Comparison of ENCODE assay signal across 7 cellular contexts in the genomic region with DNA sequence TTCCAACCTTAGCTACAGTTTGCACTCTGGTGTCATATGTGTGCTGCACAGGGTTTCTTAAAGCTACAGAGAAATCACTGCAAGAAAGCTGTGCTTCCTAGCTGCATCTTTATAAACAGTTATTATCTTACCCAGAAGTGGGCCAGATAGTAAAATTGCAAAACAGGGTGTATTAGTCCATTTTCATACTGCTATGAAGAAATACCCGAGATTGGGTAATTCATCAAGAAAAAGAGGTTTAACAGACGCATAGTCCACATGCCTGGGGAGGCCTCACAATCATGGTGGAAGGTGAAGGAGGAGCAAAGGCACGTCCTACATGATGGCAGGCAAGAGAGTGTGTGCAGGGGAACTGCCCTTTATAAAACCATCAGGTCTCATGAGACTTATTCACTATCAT.
DNase-seq lines count a peak whose midpoint lies in the region; TF ChIP-seq lines count a peak whose summit lies in the region.
"Not testable (repeated sequence)": the region's sequence is repeated elsewhere in the genome, so short reads cannot be mapped to it uniquely, and the experiment has no call there.

No MANE protein-coding gene starts in this region.

- WGBS in GM23248 (ENCODE audit: low coverage in 1 of 2, low lambda C conversion rate in 2 of 2, missing lambda C conversion rate in 2 of 2), 2 experiments = 42 to 45% methylated on average over 3 of the region's 3 CpGs
- WGBS in mesenchymal stem cell = 69% methylated on average over 2 of the region's 3 CpGs

- TF ChIP-seq POLR2A in NB4 (IDR thresholded peaks at IDR 0.05; ENCODE audit: extremely low read depth, insufficient read length) = not testable (repeated sequence)

- not testable (repeated sequence) for H4K20me1 ChIP-seq in GM23248 (ENCODE audit: insufficient read depth)

- H2AK5ac ChIP-seq in mesenchymal stem cell (ENCODE audit: low read length, severe bottlenecking) = not testable (repeated sequence)

- H3K9ac ChIP-seq in GM23248; mesenchymal stem cell (ENCODE audit: low read length): not testable (repeated sequence)
- H3K9ac ChIP-seq in adipocyte (ENCODE audit: low read length) = peak overlapping the region; percentile 24

- not testable (repeated sequence) for H3K4me3 ChIP-seq in GM23248; NB4 (ENCODE audit: low read depth, low read length); adipocyte (ENCODE audit: low read length); fibroblast of the aortic adventitia (ENCODE audit: low read depth, low read length); mesenchymal stem cell (ENCODE audit: insufficient read depth in 1 of 2, low read depth in 1 of 2, low read length in 2 of 2)

- not testable (repeated sequence) for H3K27me3 Mint-ChIP-seq in MCF 10A (ENCODE audit: insufficient read depth, unreplicated experiment)

- POLR2A ChIA-PET in MCF 10A (lab: Yijun Ruan, JAX) = not testable (repeated sequence)

- DNase-seq in GM23248 (peak; percentile 16), NB4 (ENCODE audit: low read depth) (peak; percentile 16), adipocyte (ENCODE audit: low read depth) (peak; percentile 72), MCF 10A (ENCODE audit: unreplicated experiment) (peak; percentile 26), fibroblast of gingiva (ENCODE audit: low read depth) (peak; percentile 33), fibroblast of the aortic adventitia (ENCODE audit: low read depth) (peak; percentile 26), mesenchymal stem cell (peak; percentile 41)

- not testable (repeated sequence) for H3K27me3 ChIP-seq in GM23248 (replicated peaks; ENCODE audit: insufficient read depth); adipocyte (replicated peaks; ENCODE audit: control insufficient read depth, insufficient read depth, low read length); mesenchymal stem cell (ENCODE audit: control insufficient read depth in 1 of 2, insufficient read depth in 1 of 2, low read length in 2 of 2)

- not testable (repeated sequence) for H2BK15ac ChIP-seq in mesenchymal stem cell (ENCODE audit: low read depth, poor library complexity, severe bottlenecking)

- H3K14ac ChIP-seq in mesenchymal stem cell (ENCODE audit: low read length in 2 of 2) = not testable (repeated sequence)

- not testable (repeated sequence) for H3K4me3 Mint-ChIP-seq in MCF 10A (ENCODE audit: unreplicated experiment)

- not testable (repeated sequence) for H3K4ac ChIP-seq in mesenchymal stem cell (ENCODE audit: low read depth in 1 of 2, low read length in 2 of 2)

- not testable (repeated sequence) for H2BK12ac ChIP-seq in mesenchymal stem cell (ENCODE audit: low read length in 2 of 2)

- BruUV-seq in MCF 10A (replicated peaks; lab: Mats Ljungman, UMichigan) = not testable (repeated sequence)

- TF ChIP-seq CTCF in NB4 (IDR thresholded peaks at IDR 0.05; ENCODE audit: low read depth, low read length); MCF 10A (IDR thresholded peaks at IDR 0.05; ENCODE audit: unreplicated experiment); fibroblast of the aortic adventitia (IDR thresholded peaks at IDR 0.05; ENCODE audit: insufficient read depth, low read length): not testable (repeated sequence)

- CTCF ChIA-PET in MCF 10A (lab: Yijun Ruan, JAX) = interaction anchor here (0.5 kb wide), 1 partner anchor 287 kb away, joined by 3 read pairs; no protein-coding TSS in a partner anchor

- not testable (repeated sequence) for H3K79me2 ChIP-seq in GM23248 (ENCODE audit: insufficient read depth)

- H4K91ac ChIP-seq in mesenchymal stem cell (ENCODE audit: low read length) = not testable (repeated sequence)

- H3K27ac ChIP-seq in GM23248; mesenchymal stem cell (ENCODE audit: low read length, poor library complexity, severe bottlenecking): not testable (repeated sequence)

- not testable (repeated sequence) for H3F3A ChIP-seq in GM23248 (ENCODE audit: insufficient read depth)

- H3K36me3 Mint-ChIP-seq in MCF 10A (ENCODE audit: insufficient read depth, unreplicated experiment) = not testable (repeated sequence)

- H3K36me3 ChIP-seq in GM23248 (ENCODE audit: low read depth); adipocyte (ENCODE audit: control insufficient read depth, insufficient read depth, low read length, severe bottlenecking); mesenchymal stem cell (ENCODE audit: control insufficient read depth in 1 of 2, insufficient read depth in 2 of 2, low read depth in 1 of 2, low read length in 2 of 2): not testable (repeated sequence)

- intact Hi-C loops in MCF 10A (cut with micrococcal nuclease) = not testable (repeated sequence)

- not testable (repeated sequence) for H3K9me2 ChIP-seq in GM23248 (ENCODE audit: insufficient read depth)

- not testable (repeated sequence) for H4K8ac ChIP-seq in mesenchymal stem cell (ENCODE audit: low read length)

- not testable (repeated sequence) for H3K4me1 ChIP-seq in GM23248 (ENCODE audit: insufficient read depth); mesenchymal stem cell (ENCODE audit: control insufficient read depth, insufficient read depth, low read depth, low read length)
- peaks cover 14% of the 10 kb centered on the region for H3K4me1 ChIP-seq in adipocyte (ENCODE audit: control insufficient read depth, insufficient read depth, low read length)

- H3K4me1 Mint-ChIP-seq in MCF 10A (ENCODE audit: insufficient read depth, unreplicated experiment) = not testable (repeated sequence)

- H2BK120ac ChIP-seq in mesenchymal stem cell (ENCODE audit: low read depth, low read length) = not testable (repeated sequence)

- H2AFZ ChIP-seq in GM23248; mesenchymal stem cell (ENCODE audit: low read depth, low read length): not testable (repeated sequence)

- not testable (repeated sequence) for H3K27ac Mint-ChIP-seq in MCF 10A (ENCODE audit: low read depth, unreplicated experiment)

- H3K9me3 Mint-ChIP-seq in MCF 10A (ENCODE audit: unreplicated experiment) = not testable (repeated sequence)

- H3K23ac ChIP-seq in mesenchymal stem cell (ENCODE audit: low read length in 2 of 2) = not testable (repeated sequence)

- not testable (repeated sequence) for H3K18ac ChIP-seq in mesenchymal stem cell (ENCODE audit: low read depth in 1 of 2, low read length in 2 of 2)

- not testable (repeated sequence) for H3K79me1 ChIP-seq in mesenchymal stem cell (replicated peaks; ENCODE audit: low read length, poor library complexity, severe bottlenecking)

- H3K4me2 ChIP-seq in GM23248 (ENCODE audit: unreplicated experiment); mesenchymal stem cell (ENCODE audit: low read length, poor library complexity, severe bottlenecking): not testable (repeated sequence)

- H2BK5ac ChIP-seq in mesenchymal stem cell (ENCODE audit: low read depth, low read length, poor library complexity, severe bottlenecking) = not testable (repeated sequence)

- H3K9me3 ChIP-seq in GM23248 (ENCODE audit: low read depth); adipocyte (ENCODE audit: control insufficient read depth, low read length); mesenchymal stem cell (ENCODE audit: control insufficient read depth, low read length): not testable (repeated sequence)

- in situ Hi-C loops in GM23248 (cut with MboI) = not testable (repeated sequence)

Comparison
In these comparisons a context has a peak if more than half of its experiments do, and no peak if none do; other contexts are left out.
1. DNase-seq: peak in every context shown above with its lines; median percentile 72 in adipocyte; 41 in mesenchymal stem cell; 33 in fibroblast of gingiva; 26 in MCF 10A; 26 in fibroblast of the aortic adventitia; 16 in GM23248; 16 in NB4.